ENCODE assay signal across 2 cellular contexts in the genomic region with DNA sequence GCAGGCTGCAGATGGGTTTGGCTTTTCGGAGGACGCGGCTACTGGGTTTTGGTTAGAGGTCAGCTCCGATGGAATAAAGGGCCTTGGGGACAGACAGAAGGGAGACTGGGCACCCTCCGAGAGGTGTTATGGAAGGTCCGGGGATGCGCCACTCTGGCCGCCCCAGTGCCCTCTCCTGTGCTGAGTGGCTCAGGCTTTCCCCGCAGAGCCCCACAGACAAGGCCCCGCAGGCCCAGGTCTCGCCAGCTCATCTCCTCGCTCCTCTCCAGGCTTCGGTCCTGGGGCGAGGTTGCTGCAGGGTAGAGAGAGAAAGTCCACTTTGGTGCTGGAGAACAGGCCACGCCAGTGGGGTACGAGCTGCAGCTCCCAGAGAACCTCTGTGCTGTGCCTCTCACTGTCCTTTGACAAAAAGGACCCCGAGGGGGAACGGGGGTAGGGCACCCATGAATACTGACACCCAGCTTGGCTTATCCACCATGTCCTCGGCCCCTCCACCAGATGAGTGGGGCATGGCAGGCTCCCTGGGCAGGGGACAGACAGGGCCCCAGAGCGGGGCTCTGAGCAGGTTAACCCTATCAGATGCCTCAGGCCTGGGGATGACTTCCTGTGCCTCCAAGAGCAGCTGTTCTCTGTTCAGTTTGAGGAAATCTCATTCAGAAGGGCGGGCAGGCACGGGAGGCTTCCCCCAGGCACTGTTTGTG.
TF ChIP-seq lines count a peak whose summit lies in the region.

No MANE protein-coding gene starts in this region.

TF ChIP-seq in GM23338, 12 proteins besides CTCF, POLR2A, EP300 and RAD21 (continued from another document):
- TF ChIP-seq, protein P1, sequence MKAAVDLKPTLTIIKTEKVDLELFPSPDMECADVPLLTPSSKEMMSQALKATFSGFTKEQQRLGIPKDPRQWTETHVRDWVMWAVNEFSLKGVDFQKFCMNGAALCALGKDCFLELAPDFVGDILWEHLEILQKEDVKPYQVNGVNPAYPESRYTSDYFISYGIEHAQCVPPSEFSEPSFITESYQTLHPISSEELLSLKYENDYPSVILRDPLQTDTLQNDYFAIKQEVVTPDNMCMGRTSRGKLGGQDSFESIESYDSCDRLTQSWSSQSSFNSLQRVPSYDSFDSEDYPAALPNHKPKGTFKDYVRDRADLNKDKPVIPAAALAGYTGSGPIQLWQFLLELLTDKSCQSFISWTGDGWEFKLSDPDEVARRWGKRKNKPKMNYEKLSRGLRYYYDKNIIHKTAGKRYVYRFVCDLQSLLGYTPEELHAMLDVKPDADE (IDR thresholded peaks at IDR 0.05), result no peak
- TF ChIP-seq ZNF331 (CRISPR knock-in tag; IDR thresholded peaks at IDR 0.05; ENCODE audit: low read depth), result no peak
- TF ChIP-seq, protein P2, sequence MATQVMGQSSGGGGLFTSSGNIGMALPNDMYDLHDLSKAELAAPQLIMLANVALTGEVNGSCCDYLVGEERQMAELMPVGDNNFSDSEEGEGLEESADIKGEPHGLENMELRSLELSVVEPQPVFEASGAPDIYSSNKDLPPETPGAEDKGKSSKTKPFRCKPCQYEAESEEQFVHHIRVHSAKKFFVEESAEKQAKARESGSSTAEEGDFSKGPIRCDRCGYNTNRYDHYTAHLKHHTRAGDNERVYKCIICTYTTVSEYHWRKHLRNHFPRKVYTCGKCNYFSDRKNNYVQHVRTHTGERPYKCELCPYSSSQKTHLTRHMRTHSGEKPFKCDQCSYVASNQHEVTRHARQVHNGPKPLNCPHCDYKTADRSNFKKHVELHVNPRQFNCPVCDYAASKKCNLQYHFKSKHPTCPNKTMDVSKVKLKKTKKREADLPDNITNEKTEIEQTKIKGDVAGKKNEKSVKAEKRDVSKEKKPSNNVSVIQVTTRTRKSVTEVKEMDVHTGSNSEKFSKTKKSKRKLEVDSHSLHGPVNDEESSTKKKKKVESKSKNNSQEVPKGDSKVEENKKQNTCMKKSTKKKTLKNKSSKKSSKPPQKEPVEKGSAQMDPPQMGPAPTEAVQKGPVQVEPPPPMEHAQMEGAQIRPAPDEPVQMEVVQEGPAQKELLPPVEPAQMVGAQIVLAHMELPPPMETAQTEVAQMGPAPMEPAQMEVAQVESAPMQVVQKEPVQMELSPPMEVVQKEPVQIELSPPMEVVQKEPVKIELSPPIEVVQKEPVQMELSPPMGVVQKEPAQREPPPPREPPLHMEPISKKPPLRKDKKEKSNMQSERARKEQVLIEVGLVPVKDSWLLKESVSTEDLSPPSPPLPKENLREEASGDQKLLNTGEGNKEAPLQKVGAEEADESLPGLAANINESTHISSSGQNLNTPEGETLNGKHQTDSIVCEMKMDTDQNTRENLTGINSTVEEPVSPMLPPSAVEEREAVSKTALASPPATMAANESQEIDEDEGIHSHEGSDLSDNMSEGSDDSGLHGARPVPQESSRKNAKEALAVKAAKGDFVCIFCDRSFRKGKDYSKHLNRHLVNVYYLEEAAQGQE (IDR thresholded peaks at IDR 0.05; ENCODE audit: unreplicated experiment), result no peak
- no peak for TF ChIP-seq NANOG (IDR thresholded peaks at IDR 0.05; ENCODE audit: borderline replicate concordance)
- TF ChIP-seq, protein P3, sequence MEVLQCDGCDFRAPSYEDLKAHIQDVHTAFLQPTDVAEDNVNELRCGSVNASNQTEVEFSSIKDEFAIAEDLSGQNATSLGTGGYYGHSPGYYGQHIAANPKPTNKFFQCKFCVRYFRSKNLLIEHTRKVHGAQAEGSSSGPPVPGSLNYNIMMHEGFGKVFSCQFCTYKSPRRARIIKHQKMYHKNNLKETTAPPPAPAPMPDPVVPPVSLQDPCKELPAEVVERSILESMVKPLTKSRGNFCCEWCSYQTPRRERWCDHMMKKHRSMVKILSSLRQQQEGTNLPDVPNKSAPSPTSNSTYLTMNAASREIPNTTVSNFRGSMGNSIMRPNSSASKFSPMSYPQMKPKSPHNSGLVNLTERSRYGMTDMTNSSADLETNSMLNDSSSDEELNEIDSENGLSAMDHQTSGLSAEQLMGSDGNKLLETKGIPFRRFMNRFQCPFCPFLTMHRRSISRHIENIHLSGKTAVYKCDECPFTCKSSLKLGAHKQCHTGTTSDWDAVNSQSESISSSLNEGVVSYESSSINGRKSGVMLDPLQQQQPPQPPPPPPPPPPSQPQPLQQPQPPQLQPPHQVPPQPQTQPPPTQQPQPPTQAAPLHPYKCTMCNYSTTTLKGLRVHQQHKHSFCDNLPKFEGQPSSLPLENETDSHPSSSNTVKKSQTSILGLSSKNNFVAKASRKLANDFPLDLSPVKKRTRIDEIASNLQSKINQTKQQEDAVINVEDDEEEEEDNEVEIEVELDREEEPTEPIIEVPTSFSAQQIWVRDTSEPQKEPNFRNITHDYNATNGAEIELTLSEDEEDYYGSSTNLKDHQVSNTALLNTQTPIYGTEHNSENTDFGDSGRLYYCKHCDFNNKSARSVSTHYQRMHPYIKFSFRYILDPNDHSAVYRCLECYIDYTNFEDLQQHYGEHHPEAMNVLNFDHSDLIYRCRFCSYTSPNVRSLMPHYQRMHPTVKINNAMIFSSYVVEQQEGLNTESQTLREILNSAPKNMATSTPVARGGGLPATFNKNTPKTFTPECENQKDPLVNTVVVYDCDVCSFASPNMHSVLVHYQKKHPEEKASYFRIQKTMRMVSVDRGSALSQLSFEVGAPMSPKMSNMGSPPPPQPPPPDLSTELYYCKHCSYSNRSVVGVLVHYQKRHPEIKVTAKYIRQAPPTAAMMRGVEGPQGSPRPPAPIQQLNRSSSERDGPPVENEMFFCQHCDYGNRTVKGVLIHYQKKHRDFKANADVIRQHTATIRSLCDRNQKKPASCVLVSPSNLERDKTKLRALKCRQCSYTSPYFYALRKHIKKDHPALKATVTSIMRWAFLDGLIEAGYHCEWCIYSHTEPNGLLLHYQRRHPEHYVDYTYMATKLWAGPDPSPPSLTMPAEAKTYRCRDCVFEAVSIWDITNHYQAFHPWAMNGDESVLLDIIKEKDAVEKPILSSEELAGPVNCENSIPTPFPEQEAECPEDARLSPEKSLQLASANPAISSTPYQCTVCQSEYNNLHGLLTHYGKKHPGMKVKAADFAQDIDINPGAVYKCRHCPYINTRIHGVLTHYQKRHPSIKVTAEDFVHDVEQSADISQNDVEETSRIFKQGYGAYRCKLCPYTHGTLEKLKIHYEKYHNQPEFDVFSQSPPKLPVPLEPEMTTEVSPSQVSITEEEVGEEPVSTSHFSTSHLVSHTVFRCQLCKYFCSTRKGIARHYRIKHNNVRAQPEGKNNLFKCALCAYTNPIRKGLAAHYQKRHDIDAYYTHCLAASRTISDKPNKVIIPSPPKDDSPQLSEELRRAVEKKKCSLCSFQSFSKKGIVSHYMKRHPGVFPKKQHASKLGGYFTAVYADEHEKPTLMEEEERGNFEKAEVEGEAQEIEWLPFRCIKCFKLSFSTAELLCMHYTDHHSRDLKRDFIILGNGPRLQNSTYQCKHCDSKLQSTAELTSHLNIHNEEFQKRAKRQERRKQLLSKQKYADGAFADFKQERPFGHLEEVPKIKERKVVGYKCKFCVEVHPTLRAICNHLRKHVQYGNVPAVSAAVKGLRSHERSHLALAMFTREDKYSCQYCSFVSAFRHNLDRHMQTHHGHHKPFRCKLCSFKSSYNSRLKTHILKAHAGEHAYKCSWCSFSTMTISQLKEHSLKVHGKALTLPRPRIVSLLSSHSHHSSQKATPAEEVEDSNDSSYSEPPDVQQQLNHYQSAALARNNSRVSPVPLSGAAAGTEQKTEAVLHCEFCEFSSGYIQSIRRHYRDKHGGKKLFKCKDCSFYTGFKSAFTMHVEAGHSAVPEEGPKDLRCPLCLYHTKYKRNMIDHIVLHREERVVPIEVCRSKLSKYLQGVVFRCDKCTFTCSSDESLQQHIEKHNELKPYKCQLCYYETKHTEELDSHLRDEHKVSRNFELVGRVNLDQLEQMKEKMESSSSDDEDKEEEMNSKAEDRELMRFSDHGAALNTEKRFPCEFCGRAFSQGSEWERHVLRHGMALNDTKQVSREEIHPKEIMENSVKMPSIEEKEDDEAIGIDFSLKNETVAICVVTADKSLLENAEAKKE (CRISPR knock-in tag; IDR thresholded peaks at IDR 0.05), result no peak

TF ChIP-seq in SK-N-SH, 30 proteins besides CTCF, POLR2A, EP300 and RAD21 (continued from another document):
- TF ChIP-seq, protein P4, sequence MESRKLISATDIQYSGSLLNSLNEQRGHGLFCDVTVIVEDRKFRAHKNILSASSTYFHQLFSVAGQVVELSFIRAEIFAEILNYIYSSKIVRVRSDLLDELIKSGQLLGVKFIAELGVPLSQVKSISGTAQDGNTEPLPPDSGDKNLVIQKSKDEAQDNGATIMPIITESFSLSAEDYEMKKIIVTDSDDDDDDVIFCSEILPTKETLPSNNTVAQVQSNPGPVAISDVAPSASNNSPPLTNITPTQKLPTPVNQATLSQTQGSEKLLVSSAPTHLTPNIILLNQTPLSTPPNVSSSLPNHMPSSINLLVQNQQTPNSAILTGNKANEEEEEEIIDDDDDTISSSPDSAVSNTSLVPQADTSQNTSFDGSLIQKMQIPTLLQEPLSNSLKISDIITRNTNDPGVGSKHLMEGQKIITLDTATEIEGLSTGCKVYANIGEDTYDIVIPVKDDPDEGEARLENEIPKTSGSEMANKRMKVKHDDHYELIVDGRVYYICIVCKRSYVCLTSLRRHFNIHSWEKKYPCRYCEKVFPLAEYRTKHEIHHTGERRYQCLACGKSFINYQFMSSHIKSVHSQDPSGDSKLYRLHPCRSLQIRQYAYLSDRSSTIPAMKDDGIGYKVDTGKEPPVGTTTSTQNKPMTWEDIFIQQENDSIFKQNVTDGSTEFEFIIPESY (IDR thresholded peaks at IDR 0.05; ENCODE audit: borderline replicate concordance, low read depth), result no peak
- TF ChIP-seq YY1 (IDR thresholded peaks at IDR 0.05; ENCODE audit: low read depth) (no peak), NRF1 (IDR thresholded peaks at IDR 0.05; ENCODE audit: low read depth, low read length) (no peak), RXRA (IDR thresholded peaks at IDR 0.05; ENCODE audit: borderline replicate concordance, low read depth) (no peak), FOSL2 (IDR thresholded peaks at IDR 0.05; ENCODE audit: borderline replicate concordance, low read depth) (no peak), SIN3A (IDR thresholded peaks at IDR 0.05; ENCODE audit: borderline replicate concordance, low read depth, low read length) (no peak), CHD2 (IDR thresholded peaks at IDR 0.05; ENCODE audit: low read length, partially characterized antibody) (no peak)
TF ChIP-seq in SK-N-SH: peak in this region for 0.
